In genomic region chr1:161182214-161182613, GRCh38 we compare ENCODE assay signal across 8 cellular contexts.
DNase-seq lines count a peak whose midpoint lies in the region; ATAC-seq and TF ChIP-seq lines count a peak whose summit lies in the region.

No MANE protein-coding gene starts in this region.

- H3K4me1 ChIP-seq in BLaER1 treated with 17β-estradiol and CSF1 and Interleukin-3, amounts not matched to agents 10 nM and 100 nM: peaks cover 80 to 95% (median 91%) of the 10 kb centered on the region in 10 experiments
- peaks cover 71% of the 10 kb centered on the region for H3K4me1 ChIP-seq in OCI-LY3 (ENCODE audit: low read length)

- no peaks in the 10 kb centered on the region for H4K20me1 ChIP-seq in BLaER1 treated with 17β-estradiol and CSF1 and Interleukin-3, amounts not matched to agents 10 nM and 100 nM
- H4K20me1 ChIP-seq in OCI-LY3 (ENCODE audit: insufficient read depth, low read length): no peaks in the 10 kb centered on the region

- peaks cover under 1% of the 10 kb centered on the region; the same call in 1 of the 2 replicates for H3K79me2 ChIP-seq in OCI-LY3 (ENCODE audit: low read length)

- no peak for TF ChIP-seq CTCF in OCI-LY3 (IDR thresholded peaks at IDR 0.05; ENCODE audit: low read depth, low read length)

- DNase-seq in stimulated activated CD4-positive, alpha-beta T cell treated with anti-CD3 and anti-CD28 coated beads, Interleukin-15, amount 100 ng/mL, for 1 hour (ENCODE audit: low read depth in 1 of 2, low spot score in 1 of 2): peak; percentile 31 to 36
- DNase-seq in OCI-M2 (lab: John Stamatoyannopoulos, UW; ENCODE audit: unreplicated experiment): no peak

- peak overlapping the region; percentile 89 for H3K27ac Mint-ChIP-seq in activated naive CD8-positive, alpha-beta T cell

- H3K4me3 ChIP-seq in BLaER1 treated with 17β-estradiol and CSF1 and Interleukin-3, amounts not matched to agents 10 nM and 100 nM: peak overlapping the region in 2 of 10 experiments; percentile 25 to 41; a peak in 4 of 20 replicates
- peak overlapping the region; percentile 2; the same call in 1 of the 2 replicates for H3K4me3 ChIP-seq in OCI-LY3 (ENCODE audit: low read length)

- peak overlapping the region in 7 of 11 experiments; percentile 8 to 77 (median 65); a peak in 12 of 22 replicates for H3K9ac ChIP-seq in BLaER1 treated with 17β-estradiol and CSF1 and Interleukin-3, amounts not matched to agents 10 nM and 100 nM
- peak overlapping the region; percentile 55; the same call in 1 of the 2 replicates for H3K9ac ChIP-seq in OCI-LY3 (ENCODE audit: low read length)

- H3K4me1 Mint-ChIP-seq in activated naive CD8-positive, alpha-beta T cell (ENCODE audit: low read depth): peaks cover 80% of the 10 kb centered on the region

- ATAC-seq in GM21529 (IDR thresholded peaks at IDR 0.05; ENCODE audit: unreplicated experiment): peak; percentile 45
- ATAC-seq in HG02852 (IDR thresholded peaks at IDR 0.05; ENCODE audit: unreplicated experiment): no peak
- no peak for ATAC-seq in HG03439 (IDR thresholded peaks at IDR 0.05; ENCODE audit: unreplicated experiment)

- H3K4me3 Mint-ChIP-seq in activated naive CD8-positive, alpha-beta T cell: peak overlapping the region; percentile 56

- no peaks in the 10 kb centered on the region for H3K27me3 Mint-ChIP-seq in activated naive CD8-positive, alpha-beta T cell

- no peak overlapping the region for H2AFZ ChIP-seq in OCI-LY3 (ENCODE audit: low read depth, low read length)

- peak overlapping the region; percentile 31 to 95 (median 81) for H3K4me2 ChIP-seq in BLaER1 treated with 17β-estradiol and CSF1 and Interleukin-3, amounts not matched to agents 10 nM and 100 nM
- H3K4me2 ChIP-seq in OCI-LY3 (ENCODE audit: low read length): peak overlapping the region; percentile 41

- H3K36me3 Mint-ChIP-seq in activated naive CD8-positive, alpha-beta T cell: no peaks in the 10 kb centered on the region

- peak overlapping the region in 10 of 11 experiments; percentile 13 to 99 (median 96); a peak in 19 of 22 replicates for H3K27ac ChIP-seq in BLaER1 treated with 17β-estradiol and CSF1 and Interleukin-3, amounts not matched to agents 10 nM and 100 nM
- peak overlapping the region; percentile 73 for H3K27ac ChIP-seq in OCI-LY3 (ENCODE audit: low read length)

- no peaks in the 10 kb centered on the region for H3K9me3 ChIP-seq in BLaER1 treated with 17β-estradiol and CSF1 and Interleukin-3, amounts not matched to agents 10 nM and 100 nM (replicated peaks in 1 of 11)
- H3K9me3 ChIP-seq in OCI-LY3 (ENCODE audit: insufficient read depth, low read length): no peaks in the 10 kb centered on the region

- H3K27me3 ChIP-seq in BLaER1 treated with 17β-estradiol and CSF1 and Interleukin-3, amounts not matched to agents 10 nM and 100 nM: no peaks in the 10 kb centered on the region
- no peaks in the 10 kb centered on the region for H3K27me3 ChIP-seq in OCI-LY3 (ENCODE audit: low read depth, low read length)

- H3K36me3 ChIP-seq in BLaER1 treated with 17β-estradiol and CSF1 and Interleukin-3, amounts not matched to agents 10 nM and 100 nM: no peaks in the 10 kb centered on the region
- no peaks in the 10 kb centered on the region for H3K36me3 ChIP-seq in OCI-LY3 (replicated peaks; ENCODE audit: low read depth, low read length)

- H3K9me3 Mint-ChIP-seq in activated naive CD8-positive, alpha-beta T cell (ENCODE audit: low read depth): no peaks in the 10 kb centered on the region
